In the genomic region with DNA sequence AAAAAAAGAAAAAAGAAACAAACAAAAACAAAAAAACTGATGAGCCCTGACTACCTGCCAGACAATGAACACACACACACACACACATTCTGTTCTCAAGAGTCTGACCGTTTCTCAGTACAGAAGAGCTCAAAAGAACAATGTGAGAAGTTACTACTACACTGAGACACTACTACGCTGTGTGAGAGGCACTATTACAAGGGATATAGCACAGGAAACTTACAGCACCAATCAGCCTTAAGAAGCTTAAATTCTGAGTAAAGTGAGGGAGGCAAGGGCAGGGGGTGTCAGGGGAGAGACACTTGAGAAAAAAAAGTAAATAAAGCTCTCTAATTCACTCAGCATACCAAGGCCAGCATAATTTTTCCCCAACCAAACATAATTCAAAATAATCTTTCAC, we compare ENCODE assay signal across 12 cellular contexts.
"Had no signal": no experiment of that assay in that cellular context is flagged by ENCODE, and none has a peak within 500 bp of the region (broad histone marks: within the 10 kb centered on the region; RNA-seq: fewer than 3 reads in every experiment).

No MANE protein-coding gene starts in this region.

- H3K27ac ChIP-seq: testis had no signal

- H3K27me3 Mint-ChIP-seq: activated naive CD8-positive, alpha-beta T cell treated with anti-CD3 and anti-CD28 coated beads, Interleukin-2, amount 10 ng/mL, durations not matched to agents 7 days and 5 days had no signal

- H3K9me3 Mint-ChIP-seq: nephron had no signal

- DNase-seq: activated CD4-positive, alpha-beta T cell treated with anti-CD3 and anti-CD28 coated beads for 4 hours; activated gamma-delta T cell treated with Interleukin-2 at 50 U/mL for 16 hours; activated naive CD8-positive, alpha-beta T cell treated with anti-CD3 and anti-CD28 coated beads, Interleukin-2, amount 10 ng/mL, durations not matched to agents 7 days and 5 days; anterior cingulate cortex; dermis blood vessel endothelial cell; left cardiac atrium; stimulated activated CD4-positive, alpha-beta T cell treated with anti-CD3 and anti-CD28 coated beads, Interleukin-12 subunit alpha, Interleukin-12 subunit beta, amount 100 ng/mL, for 4 hours; stimulated activated naive CD4-positive, alpha-beta T cell treated with Interleukin-2 at 50 U/mL for 16 hours; T-helper 9 cell; testis had no signal

- H3K4me3 Mint-ChIP-seq: activated naive CD8-positive, alpha-beta T cell treated with anti-CD3 and anti-CD28 coated beads, Interleukin-2, amount 10 ng/mL, durations not matched to agents 7 days and 5 days; nephron had no signal

- H3K9me3 ChIP-seq: testis had no signal

- FAIRE-seq: urothelium cell line had no signal

- H3K27ac Mint-ChIP-seq: activated naive CD8-positive, alpha-beta T cell treated with anti-CD3 and anti-CD28 coated beads, Interleukin-2, amount 10 ng/mL, durations not matched to agents 7 days and 5 days; nephron had no signal

- ATAC-seq: left cardiac atrium had no signal

- H3K27me3 ChIP-seq: testis had no signal

- H3K4me3 ChIP-seq: testis had no signal
